Comparison of ENCODE assay signal across 8 cellular contexts in genomic region chr12:6752181-6752930, GRCh38. TPM values are rescaled to one million over a fixed set of nuclear protein-coding genes. Genes with fewer than 3 reads are reported as not detected.
A peak's percentile ranks its signal among the peaks of the same experiment; 100 is the strongest.
DNase-seq lines count a peak whose midpoint lies in the region; TF ChIP-seq lines count a peak whose summit lies in the region.

No MANE protein-coding gene starts in this region.

- H3K36me3 ChIP-seq in GM23248 (ENCODE audit: low read depth) (peaks cover 28% of the 10 kb centered on the region), OCI-LY7 (ENCODE audit: insufficient read depth, low read length) (peaks cover 43% of the 10 kb centered on the region)

- H2AFZ ChIP-seq in GM23248: peak overlapping the region; percentile 79
- peak overlapping the region; percentile 61; the same call in 1 of the 2 replicates for H2AFZ ChIP-seq in OCI-LY7 (ENCODE audit: low read length)

- CTCF ChIA-PET in OCI-LY7 (lab: Charles Lee; ENCODE audit: unreplicated experiment): interaction anchor here (0.6 to 3.6 kb wide), 15 partner anchors 10 to 389 kb away, joined by 3 to 21 read pairs (median 4); partner anchors contain the start of genes CDCA3, GNB3, PTMS and USP5

- H3K4me1 ChIP-seq in GM23248 (ENCODE audit: insufficient read depth): peaks cover 5% of the 10 kb centered on the region; the same call in 1 of the 2 replicates
- peaks cover 17% of the 10 kb centered on the region for H3K4me1 ChIP-seq in OCI-LY7 (ENCODE audit: insufficient read depth, low read length, poor library complexity, severe bottlenecking)

- BruUV-seq in OCI-LY7 (replicated peaks; lab: Mats Ljungman, UMichigan): no TSS peak

- H3K9ac ChIP-seq in GM23248: peak overlapping the region; percentile 97

- peaks cover 5% of the 10 kb centered on the region for H3F3A ChIP-seq in GM23248 (ENCODE audit: insufficient read depth)

- H3K9me3 ChIP-seq in GM23248 (ENCODE audit: low read depth): no peaks in the 10 kb centered on the region
- H3K9me3 ChIP-seq in OCI-LY7 (ENCODE audit: low read length): no peaks in the 10 kb centered on the region

- H3K4me3 ChIP-seq in AG10803 (ENCODE audit: low read length) (peak overlapping the region; percentile 87), GM23248 (peak overlapping the region; percentile 83), OCI-LY7 (ENCODE audit: low read depth, low read length, poor library complexity, severe bottlenecking) (peak overlapping the region; percentile 89), cardiac fibroblast (replicated peaks in 1 of 2; ENCODE audit: low read depth in 2 of 2, low read length in 2 of 2) (peak overlapping the region; percentile 84 to 94)

- peak overlapping the region; percentile 98 for H3K27ac ChIP-seq in GM23248
- H3K27ac ChIP-seq in OCI-LY7 (ENCODE audit: low read depth, low read length, poor library complexity, severe bottlenecking): peak overlapping the region; percentile 73
- peak overlapping the region; percentile 99 for H3K27ac ChIP-seq in layer of hippocampus (ENCODE audit: low read depth, low read length)

- peaks cover 38% of the 10 kb centered on the region for H3K79me2 ChIP-seq in GM23248 (ENCODE audit: insufficient read depth)
- peaks cover 8% of the 10 kb centered on the region; the same call in 1 of the 2 replicates for H3K79me2 ChIP-seq in OCI-LY7 (ENCODE audit: insufficient read depth, low read depth, low read length)

- POLR2A ChIA-PET in OCI-LY7 (lab: Charles Lee): interaction anchor here (0.6 to 2.5 kb wide), 18 partner anchors 8 to 218 kb away, joined by 3 to 18 read pairs (median 4); partner anchors contain the start of genes CDCA3, COPS7A, GNB3 and PTMS

- peak; percentile 52 for DNase-seq in AG10803 (ENCODE audit: low read depth)
- DNase-seq in GM23248: peak; percentile 83
- DNase-seq in OCI-LY7 (ENCODE audit: low spot score): peak; percentile 42
- peak; percentile 54 to 63 for DNase-seq in cardiac fibroblast (ENCODE audit: low read depth in 2 of 2)
- DNase-seq in stimulated activated CD4-positive, alpha-beta T cell treated with anti-CD3 and anti-CD28 coated beads, Interleukin-4, amount 100 ng/mL, for 4 hours: peak; percentile 19 to 28
- no peak for DNase-seq in GDM1 (lab: John Stamatoyannopoulos, UW)
- no peak for DNase-seq in HK-2 (ENCODE audit: unreplicated experiment)

- WGBS in GM23248 (ENCODE audit: low coverage in 1 of 2, low lambda C conversion rate in 2 of 2, missing lambda C conversion rate in 2 of 2), 2 experiments: 2 to 3% methylated on average over 12 to 25 of the region's 25 CpGs

- no peaks in the 10 kb centered on the region for H3K27me3 ChIP-seq in GM23248 (replicated peaks; ENCODE audit: insufficient read depth)
- no peaks in the 10 kb centered on the region for H3K27me3 ChIP-seq in layer of hippocampus (ENCODE audit: control insufficient read depth, insufficient read depth, low read length)

- in situ Hi-C loops in GM23248 (cut with MboI): no loop called here

- peak; percentile 60 for TF ChIP-seq CTCF in AG10803 (conservative IDR thresholded peaks at IDR 0.05; ENCODE audit: low read length)
- TF ChIP-seq CTCF in OCI-LY7 (conservative IDR thresholded peaks at IDR 0.05; ENCODE audit: low read length): 0 out of 2 replicates have a peak, but pooled peaks have one; percentile 25
- peak; percentile 53 for TF ChIP-seq CTCF in cardiac fibroblast (IDR thresholded peaks at IDR 0.05; ENCODE audit: low read depth, low read length)

- H3K9me2 ChIP-seq in GM23248 (ENCODE audit: insufficient read depth) (no peaks in the 10 kb centered on the region), OCI-LY7 (ENCODE audit: insufficient read depth, low read length) (no peaks in the 10 kb centered on the region)

- intact Hi-C loops in OCI-LY7 (cut with micrococcal nuclease; ENCODE audit: unreplicated experiment): loop anchor here (2.0 kb wide), 1 partner anchor 56 kb away; no protein-coding TSS in a partner anchor

- H3K4me2 ChIP-seq in GM23248 (ENCODE audit: unreplicated experiment): peak overlapping the region; percentile 83
- peak overlapping the region; percentile 87 for H3K4me2 ChIP-seq in OCI-LY7 (ENCODE audit: low read length)

- H4K20me1 ChIP-seq in GM23248 (ENCODE audit: insufficient read depth) (no peaks in the 10 kb centered on the region), OCI-LY7 (ENCODE audit: insufficient read depth, low read length) (no peaks in the 10 kb centered on the region)

RNA-seq across cellular contexts. Expression of gene MLF2, which starts 0.6 kb away (rescaled TPM):
- total RNA-seq in GM23248 (2014; rRNA removed; shearing (Covaris generic)): 252 and 313 TPM in 2 replicates
- 386 and 389 TPM in 2 replicates for polyA plus RNA-seq in GM23248 (2016; fragmentation: Nextera tagmentation; extraction: Ambion mirVana)
- total RNA-seq in OCI-LY7 (2014; rRNA removed; shearing (Covaris generic)): 87.3 and 96.2 TPM in 2 replicates
- total RNA-seq in OCI-LY7 (2022): 79.7 and 81.3 TPM in 2 replicates

RNA-seq across cellular contexts. Expression of gene PTMS, which starts 13.8 kb away (rescaled TPM):
- total RNA-seq in GM23248 (2014; rRNA removed; shearing (Covaris generic)): 109 and 130 TPM in 2 replicates
- 238 and 250 TPM in 2 replicates for polyA plus RNA-seq in GM23248 (2016; fragmentation: Nextera tagmentation; extraction: Ambion mirVana)
- 6.3 and 7.8 TPM in 2 replicates for total RNA-seq in OCI-LY7 (2014; rRNA removed; shearing (Covaris generic))
- 9.8 and 11.8 TPM in 2 replicates for total RNA-seq in OCI-LY7 (2022)

RNA-seq across cellular contexts. Expression of gene LAG3, which starts 20.0 kb away (rescaled TPM):
- total RNA-seq in GM23248 (2014; rRNA removed; shearing (Covaris generic)): not detected in 2 replicates
- polyA plus RNA-seq in GM23248 (2016; fragmentation: Nextera tagmentation; extraction: Ambion mirVana): 0.29 TPM in 1 of 2 replicates, not detected in the other
- total RNA-seq in OCI-LY7 (2014; rRNA removed; shearing (Covaris generic)): 0.19 and 0.62 TPM in 2 replicates
- 0.26 TPM in 1 of 2 replicates, not detected in the other for total RNA-seq in OCI-LY7 (2022)

RNA-seq across cellular contexts. Expression of gene COPS7A, which starts 28.5 kb away (rescaled TPM):
- 94.5 and 123 TPM in 2 replicates for total RNA-seq in GM23248 (2014; rRNA removed; shearing (Covaris generic))
- 133 and 135 TPM in 2 replicates for polyA plus RNA-seq in GM23248 (2016; fragmentation: Nextera tagmentation; extraction: Ambion mirVana)
- total RNA-seq in OCI-LY7 (2014; rRNA removed; shearing (Covaris generic)): 64.8 and 71.2 TPM in 2 replicates
- 51.1 and 53.8 TPM in 2 replicates for total RNA-seq in OCI-LY7 (2022)

RNA-seq across cellular contexts. Expression of gene CD4, which starts 37.0 kb away (rescaled TPM):
- not detected in 2 replicates for total RNA-seq in GM23248 (2014; rRNA removed; shearing (Covaris generic))
- polyA plus RNA-seq in GM23248 (2016; fragmentation: Nextera tagmentation; extraction: Ambion mirVana): not detected in 2 replicates
- total RNA-seq in OCI-LY7 (2014; rRNA removed; shearing (Covaris generic)): not detected in 2 replicates
- not detected in 2 replicates for total RNA-seq in OCI-LY7 (2022)

Comparison
In these comparisons a context has a peak if more than half of its experiments do, and no peak if none do; other contexts are left out.
1. DNase-seq: peak in AG10803 (single experiment), GM23248 (single experiment), OCI-LY7 (single experiment), cardiac fibroblast (2 of 2) and stimulated activated CD4-positive, alpha-beta T cell treated with anti-CD3 and anti-CD28 coated beads, Interleukin-4, amount 100 ng/mL, for 4 hours (2 of 2); none in GDM1 (single experiment) and HK-2 (single experiment).
2. Peak in every context shown above with its lines, with median percentiles within 50 percentile points of each other: H3K4me3 ChIP-seq, CTCF ChIP-seq and H3K27ac ChIP-seq.